In genomic region chr2:108662207-108662612, GRCh38 we compare ENCODE assay signal across 8 cellular contexts. TPM values are rescaled to one million over a fixed set of nuclear protein-coding genes. Genes with fewer than 3 reads are reported as not detected.
DNase-seq lines count a peak whose midpoint lies in the region; ATAC-seq and TF ChIP-seq lines count a peak whose summit lies in the region.
"Not testable (repeated sequence)": the region's sequence is repeated elsewhere in the genome, so short reads cannot be mapped to it uniquely, and the experiment has no call there.

No MANE protein-coding gene starts in this region.

- H3K27me3 Mint-ChIP-seq in activated naive CD8-positive, alpha-beta T cell treated with anti-CD3 and anti-CD28 coated beads, Interleukin-2, amount 50 U/mL, for 24 hours; mesothelial cell of epicardium (ENCODE audit: low read depth): not testable (repeated sequence)

- not testable (repeated sequence) for H3K4me3 Mint-ChIP-seq in activated naive CD8-positive, alpha-beta T cell treated with anti-CD3 and anti-CD28 coated beads, Interleukin-2, amount 50 U/mL, for 24 hours; mesothelial cell of epicardium

- not testable (repeated sequence) for H3K9me3 Mint-ChIP-seq in activated naive CD8-positive, alpha-beta T cell treated with anti-CD3 and anti-CD28 coated beads, Interleukin-2, amount 50 U/mL, for 24 hours; mesothelial cell of epicardium

- DNase-seq in GM04504 (ENCODE audit: low read depth) = peak; percentile 31
- DNase-seq in MV-4-11 (lab: John Stamatoyannopoulos, UW) = peak; percentile 41
- DNase-seq in activated naive CD8-positive, alpha-beta T cell treated with anti-CD3 and anti-CD28 coated beads, Interleukin-2, amount 50 U/mL, for 24 hours; mesothelial cell of epicardium (ENCODE audit: low spot score in 2 of 2, unreplicated experiment in 2 of 2): not testable (repeated sequence)
- peak; percentile 80 for DNase-seq in fibroblast of pulmonary artery (ENCODE audit: low read depth)
- DNase-seq in superior temporal gyrus (ENCODE audit: extremely low spot score) = peak; percentile 18

- not testable (repeated sequence) for H3K36me3 Mint-ChIP-seq in activated naive CD8-positive, alpha-beta T cell treated with anti-CD3 and anti-CD28 coated beads, Interleukin-2, amount 50 U/mL, for 24 hours (ENCODE audit: low read depth); mesothelial cell of epicardium

- not testable (repeated sequence) for H3K27ac Mint-ChIP-seq in activated naive CD8-positive, alpha-beta T cell treated with anti-CD3 and anti-CD28 coated beads, Interleukin-2, amount 50 U/mL, for 24 hours
- H3K27ac Mint-ChIP-seq in mesothelial cell of epicardium = peak overlapping the region; percentile 72

- TF ChIP-seq CTCF in fibroblast of pulmonary artery (IDR thresholded peaks at IDR 0.05; ENCODE audit: low read length, missing control alignments); mesothelial cell of epicardium (IDR thresholded peaks at IDR 0.05; ENCODE audit: unreplicated experiment): not testable (repeated sequence)

- peak; percentile 91 for ATAC-seq in GM21515 (IDR thresholded peaks at IDR 0.05; ENCODE audit: unreplicated experiment)
- peak; percentile 93 for ATAC-seq in HG03064 (IDR thresholded peaks at IDR 0.05; ENCODE audit: low read depth, unreplicated experiment)
- peak; percentile 57 for ATAC-seq in activated naive CD8-positive, alpha-beta T cell treated with anti-CD3 and anti-CD28 coated beads, Interleukin-2, amount 50 U/mL, for 24 hours

- not testable (repeated sequence) for H3K4me3 ChIP-seq in fibroblast of pulmonary artery (replicated peaks; ENCODE audit: low read depth, low read length)

- not testable (repeated sequence) for H3K4me1 Mint-ChIP-seq in activated naive CD8-positive, alpha-beta T cell treated with anti-CD3 and anti-CD28 coated beads, Interleukin-2, amount 50 U/mL, for 24 hours; mesothelial cell of epicardium

RNA-seq across cellular contexts. Expression of gene RANBP2, which starts 57.1 kb away (rescaled TPM):
- total RNA-seq in mesothelial cell of epicardium = 61.0 to 65.5 TPM (median 63.2 TPM) in 3 replicates
